ENCODE assay signal across 9 cellular contexts in genomic region chr6:41937881-41938574, GRCh38. TPM values are rescaled to one million over a fixed set of nuclear protein-coding genes. Genes with fewer than 3 reads are reported as not detected.
DNase-seq lines count a peak whose midpoint lies in the region; ATAC-seq lines count a peak whose summit lies in the region.
"Had no signal": no experiment of that assay in that cellular context is flagged by ENCODE, and none has a peak within 500 bp of the region (broad histone marks: within the 10 kb centered on the region; RNA-seq: fewer than 3 reads in every experiment).

No MANE protein-coding gene starts in this region.

- no peaks in the 10 kb centered on the region for H3K27me3 ChIP-seq in effector memory CD4-positive, alpha-beta T cell (replicated peaks; ENCODE audit: control insufficient read depth, insufficient read depth, low read length, poor library complexity, severe bottlenecking)

- peak overlapping the region; percentile 75 for H3K27ac ChIP-seq in effector memory CD4-positive, alpha-beta T cell (ENCODE audit: insufficient read depth, low read length, poor library complexity, severe bottlenecking)
- peak overlapping the region in 19 of 21 experiments; percentile 36 to 92 (median 81) for H3K27ac ChIP-seq in skin epidermis
- no peak overlapping the region for H3K27ac ChIP-seq in caudate nucleus (ENCODE audit: low read depth, low read length)

- peak overlapping the region; percentile 30 for H3K4me3 ChIP-seq in effector memory CD4-positive, alpha-beta T cell (ENCODE audit: insufficient read depth, low read depth, low read length, poor library complexity, severe bottlenecking)
- peak overlapping the region in 1 of 7 experiments; percentile 83 for H3K4me3 ChIP-seq in skin epidermis

- DNase-seq in LHCN-M2 (ENCODE audit: low read depth) (peak; percentile 63), T-helper 22 cell (ENCODE audit: low read depth) (peak; percentile 58), NCI-H2227 treated with DMSO at 0.1 percent for 48 hours (lab: John Stamatoyannopoulos, UW) (no peak), HPDE6-E6E7 (ENCODE audit: extremely low spot score) (no peak), caudate nucleus (lab: John Stamatoyannopoulos, UW) (no peak)
- peak; percentile 34 to 60 (median 37) for DNase-seq in effector memory CD4-positive, alpha-beta T cell
- DNase-seq: NCI-H510A had no signal

- ATAC-seq in GM19023 (IDR thresholded peaks at IDR 0.05; ENCODE audit: unreplicated experiment), result no peak

- peaks cover 67% of the 10 kb centered on the region for H3K4me1 ChIP-seq in effector memory CD4-positive, alpha-beta T cell (ENCODE audit: control insufficient read depth, insufficient read depth, low read length, poor library complexity, severe bottlenecking)

- peaks cover 34% of the 10 kb centered on the region for H3K36me3 ChIP-seq in effector memory CD4-positive, alpha-beta T cell (ENCODE audit: control insufficient read depth, insufficient read depth, low read length)

- no peaks in the 10 kb centered on the region for H3K9me3 ChIP-seq in effector memory CD4-positive, alpha-beta T cell (ENCODE audit: control insufficient read depth, low read length)

RNA-seq across cellular contexts. Expression of gene CCND3, which starts 3.6 kb away (rescaled TPM):
- 176 and 251 TPM in 2 replicates for total RNA-seq in LHCN-M2 (2014; rRNA removed)
- 121 TPM for polyA plus RNA-seq in LHCN-M2 (2012)

RNA-seq across cellular contexts. Expression of gene BYSL, which starts 16.7 kb away (rescaled TPM):
- 18.5 and 23.7 TPM in 2 replicates for total RNA-seq in LHCN-M2 (2014; rRNA removed)
- polyA plus RNA-seq in LHCN-M2 (2012), result 25.7 TPM

RNA-seq across cellular contexts. Expression of gene MED20, which starts 17.1 kb away (rescaled TPM):
- 22.5 and 26.2 TPM in 2 replicates for total RNA-seq in LHCN-M2 (2014; rRNA removed)
- polyA plus RNA-seq in LHCN-M2 (2012), result 25.3 TPM

RNA-seq across cellular contexts. Expression of gene USP49, which starts 42.9 kb away (rescaled TPM):
- total RNA-seq in LHCN-M2 (2014; rRNA removed), result 1.6 and 1.7 TPM in 2 replicates
- 1.9 TPM for polyA plus RNA-seq in LHCN-M2 (2012)

Comparison
In these comparisons a context has a peak if more than half of its experiments do, and no peak if none do; other contexts are left out.
1. DNase-seq: peak in LHCN-M2 (single experiment), T-helper 22 cell (single experiment) and effector memory CD4-positive, alpha-beta T cell (3 of 3); none in NCI-H2227 treated with DMSO at 0.1 percent for 48 hours (single experiment), HPDE6-E6E7 (single experiment) and caudate nucleus (0 of 61).